Comparison of ENCODE assay signal across 8 cellular contexts in the genomic region with DNA sequence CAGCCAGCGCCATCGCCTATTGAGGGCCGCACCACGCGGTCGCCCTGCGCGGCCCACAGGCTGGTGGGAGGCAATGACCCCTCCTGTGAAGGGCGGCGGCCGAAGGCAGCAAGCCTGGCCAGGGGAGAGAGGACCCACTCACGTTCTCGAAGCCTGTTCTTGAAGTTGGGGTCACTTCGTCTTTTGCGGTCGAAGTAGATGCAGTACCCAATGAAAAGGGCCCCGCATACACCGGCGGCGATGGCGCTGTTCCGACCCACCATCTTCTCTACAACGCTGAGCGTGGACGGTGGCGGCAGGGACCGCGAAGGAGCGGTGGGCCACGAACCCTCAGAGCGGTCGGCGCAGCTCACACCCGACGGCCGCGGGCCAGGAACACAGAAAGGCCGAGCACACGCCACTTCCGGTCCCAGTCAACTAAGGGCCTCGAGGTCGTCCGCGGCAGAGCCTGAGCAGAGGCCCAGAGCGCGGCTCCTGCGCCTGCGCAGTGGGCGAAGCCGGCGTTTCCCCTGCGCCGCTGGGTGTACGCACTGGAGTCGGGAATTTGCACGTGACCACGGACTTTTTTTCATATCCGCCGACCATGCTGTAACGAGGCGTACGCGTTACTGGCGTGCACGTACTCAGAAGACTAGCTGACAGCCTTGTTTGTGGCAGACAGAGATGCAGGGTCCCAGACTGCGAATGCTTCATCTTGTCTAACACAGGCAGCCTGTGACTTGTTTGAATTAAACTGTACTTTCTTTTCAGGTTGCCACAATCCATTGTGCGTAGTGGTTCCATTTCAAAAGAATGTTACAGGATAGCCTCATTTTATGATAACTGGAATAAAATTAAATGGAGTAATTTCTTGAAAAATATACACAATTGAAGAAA. TPM values are rescaled to one million over a fixed set of nuclear protein-coding genes. Genes with fewer than 3 reads are reported as not detected.
A peak's percentile ranks its signal among the peaks of the same experiment; 100 is the strongest.
DNase-seq lines count a peak whose midpoint lies in the region; ATAC-seq, FAIRE-seq and TF ChIP-seq lines count a peak whose summit lies in the region.

A gene (minus strand): TSS at position 385 of the 876 bp plus-strand sequence. CDS start 122 bp downstream, at position 263.

- H3K4me1 ChIP-seq in Loucy (ENCODE audit: insufficient read depth, low read length, poor library complexity, severe bottlenecking), result peaks cover 28% of the 10 kb centered on the region

- peak within 1 kb of the TSS; percentile 99 for H3K4me3 Mint-ChIP-seq in nephron progenitor cell
- peak within 1 kb of the TSS; percentile 93 to 98 for H3K4me3 Mint-ChIP-seq in stimulated activated naive CD8-positive, alpha-beta T cell treated with anti-CD3 and anti-CD28 coated beads, Interleukin-15, amount 100 ng/mL, for 72 hours

- H4K20me1 ChIP-seq in Loucy (ENCODE audit: insufficient read depth, low read length, poor library complexity, severe bottlenecking), result peaks cover 45% of the 10 kb centered on the region

- H3K4me2 ChIP-seq in Loucy (ENCODE audit: low read depth, low read length, poor library complexity, severe bottlenecking), result peak within 1 kb of the TSS; percentile 97

- peak within 1 kb of the TSS; percentile 89 for H2AFZ ChIP-seq in Loucy (ENCODE audit: low read length)

- H3K9me2 ChIP-seq in Loucy (replicated peaks; ENCODE audit: low read depth, low read length), result no peaks in the 10 kb centered on the region

- peaks cover 52% of the 10 kb centered on the region for H3K36me3 Mint-ChIP-seq in nephron progenitor cell (ENCODE audit: low read depth)

- H3K79me2 ChIP-seq in Loucy (ENCODE audit: insufficient read depth, low read length), result peaks cover 50% of the 10 kb centered on the region

- peak; percentile 99 for DNase-seq in ELF-1 (ENCODE audit: low read depth, low spot score)
- DNase-seq in H54 (ENCODE audit: insufficient read length, low spot score), result peak; percentile 90
- DNase-seq in activated T-helper 9 cell treated with anti-CD3 and anti-CD28 coated beads, Interleukin-2, amount 50 U/mL, for 16 hours (ENCODE audit: low read depth), result peak; percentile 91
- peak; percentile 98 for DNase-seq in fibroblast of the aortic adventitia (ENCODE audit: low read depth)
- peak; percentile 91 for DNase-seq in nephron progenitor cell
- DNase-seq in stimulated activated naive CD8-positive, alpha-beta T cell treated with anti-CD3 and anti-CD28 coated beads, Interleukin-15, amount 100 ng/mL, for 72 hours, result peak; percentile 94 to 97

- peak; percentile 98 for ATAC-seq in stimulated activated naive CD8-positive, alpha-beta T cell treated with anti-CD3 and anti-CD28 coated beads, Interleukin-15, amount 100 ng/mL, for 72 hours

- no peaks in the 10 kb centered on the region for H3K9me3 ChIP-seq in Loucy (ENCODE audit: insufficient read depth, low read depth, low read length)

- no peaks in the 10 kb centered on the region for H3K9me3 Mint-ChIP-seq in nephron progenitor cell
- H3K9me3 Mint-ChIP-seq in stimulated activated naive CD8-positive, alpha-beta T cell treated with anti-CD3 and anti-CD28 coated beads, Interleukin-15, amount 100 ng/mL, for 72 hours, result no peaks in the 10 kb centered on the region

- peak; percentile 66 for FAIRE-seq in H54 (lab: Jason Lieb, UNC)

- no peaks in the 10 kb centered on the region for H3K27me3 ChIP-seq in Loucy (ENCODE audit: insufficient read depth, low read length, poor library complexity, severe bottlenecking)

- TF ChIP-seq POLR2A in H54 (IDR thresholded peaks at IDR 0.05; ENCODE audit: low read depth, low read length) (peak; percentile 91), Raji (IDR thresholded peaks at IDR 0.05; ENCODE audit: insufficient read depth, low read depth, low read length) (peak; percentile 96)

- peak within 1 kb of the TSS; percentile 99 for H3K27ac Mint-ChIP-seq in nephron progenitor cell
- peak within 1 kb of the TSS; percentile 95 to 99 for H3K27ac Mint-ChIP-seq in stimulated activated naive CD8-positive, alpha-beta T cell treated with anti-CD3 and anti-CD28 coated beads, Interleukin-15, amount 100 ng/mL, for 72 hours

- TF ChIP-seq CTCF in Loucy (conservative IDR thresholded peaks at IDR 0.05; ENCODE audit: low read length) (peak; percentile 12; the same call in 1 of the 2 replicates), fibroblast of the aortic adventitia (IDR thresholded peaks at IDR 0.05; ENCODE audit: insufficient read depth, low read length) (no peak), nephron progenitor cell (IDR thresholded peaks at IDR 0.05) (no peak)

- no peaks in the 10 kb centered on the region for H3K27me3 Mint-ChIP-seq in nephron progenitor cell (ENCODE audit: low read depth, poor library complexity)
- no peaks in the 10 kb centered on the region for H3K27me3 Mint-ChIP-seq in stimulated activated naive CD8-positive, alpha-beta T cell treated with anti-CD3 and anti-CD28 coated beads, Interleukin-15, amount 100 ng/mL, for 72 hours

- H3F3A ChIP-seq in Loucy (ENCODE audit: low read depth), result no peaks in the 10 kb centered on the region; the same call in 1 of the 2 replicates

- H3K4me3 ChIP-seq in Loucy (ENCODE audit: low read length, poor library complexity, severe bottlenecking), result peak within 1 kb of the TSS; percentile 97
- H3K4me3 ChIP-seq in fibroblast of the aortic adventitia (ENCODE audit: low read depth, low read length), result peak within 1 kb of the TSS; percentile 97

- peaks cover 27% of the 10 kb centered on the region for H3K36me3 ChIP-seq in Loucy (ENCODE audit: insufficient read depth, low read length)

- H3K9ac ChIP-seq in Loucy (ENCODE audit: low read depth, low read length, poor library complexity, severe bottlenecking), result peak within 1 kb of the TSS; percentile 96

- peaks cover 27% of the 10 kb centered on the region for H3K4me1 Mint-ChIP-seq in nephron progenitor cell
- H3K4me1 Mint-ChIP-seq in stimulated activated naive CD8-positive, alpha-beta T cell treated with anti-CD3 and anti-CD28 coated beads, Interleukin-15, amount 100 ng/mL, for 72 hours, result peaks cover 44% of the 10 kb centered on the region

RNA-seq across cellular contexts. Expression of the gene that starts here (rescaled TPM):
- total RNA-seq in fibroblast of the aortic adventitia (ENCODE audit: low replicate concordance), result 96.5 and 107 TPM in 2 replicates

Comparison
In these comparisons a context has a peak if more than half of its experiments do, and no peak if none do; other contexts are left out.
1. Peak in every context shown above with its lines: DNase-seq, ATAC-seq and H3K4me3 ChIP-seq.